ENCODE assay signal across 10 cellular contexts in genomic region chr6:54992789-54993188, GRCh38.
DNase-seq lines count a peak whose midpoint lies in the region; ATAC-seq and TF ChIP-seq lines count a peak whose summit lies in the region.
"Had no signal": no experiment of that assay in that cellular context is flagged by ENCODE, and none has a peak within 500 bp of the region (broad histone marks: within the 10 kb centered on the region; RNA-seq: fewer than 3 reads in every experiment).

No MANE protein-coding gene starts in this region.

- DNase-seq in Calu3 (no peak), H7 (peak; percentile 7), foreskin keratinocyte (no peak), superior temporal gyrus (ENCODE audit: extremely low spot score) (no peak), NCI-H1417 treated with DMSO at 0.1 percent for 48 hours (lab: John Stamatoyannopoulos, UW) (no peak), NCI-H1694 (lab: John Stamatoyannopoulos, UW) (no peak)
- DNase-seq: activated T-cell treated with anti-CD3 and anti-CD28 coated beads, Interleukin-2, amount 50 U/mL, for 1 hour; heart left ventricle had no signal

- H3K27me3 Mint-ChIP-seq in Calu3 (ENCODE audit: unreplicated experiment) = no peaks in the 10 kb centered on the region

- CTCF ChIA-PET in Calu3 (lab: Charles Lee) = interaction anchor here (0.9 kb wide), 1 partner anchor 275 kb away, joined by 4 read pairs; no protein-coding TSS in a partner anchor

- H3K27ac ChIP-seq in OCI-LY1 (ENCODE audit: low read depth, low read length, poor library complexity, severe bottlenecking) (no peak overlapping the region), foreskin keratinocyte (no peak overlapping the region)
- H3K27ac ChIP-seq: heart left ventricle had no signal

- intact Hi-C loops in Calu3 (cut with micrococcal nuclease; ENCODE audit: unreplicated experiment) = loop anchor here (5.0 kb wide), 2 partner anchors 275 to 295 kb away; no protein-coding TSS in a partner anchor

- no TSS peak for BruUV-seq in Calu3 (replicated peaks; lab: Mats Ljungman, UMichigan)

- no peaks in the 10 kb centered on the region for H3K79me2 ChIP-seq in OCI-LY1 (ENCODE audit: insufficient read depth, low read length)

- H3K4me1 ChIP-seq in OCI-LY1 (ENCODE audit: insufficient read depth, low read length, severe bottlenecking) = no peaks in the 10 kb centered on the region
- peaks cover 6% of the 10 kb centered on the region for H3K4me1 ChIP-seq in foreskin keratinocyte
- H3K4me1 ChIP-seq: heart left ventricle had no signal

- no peaks in the 10 kb centered on the region for H3K36me3 ChIP-seq in H7 (replicated peaks; ENCODE audit: control insufficient read depth, insufficient read depth, low read length)
- H3K36me3 ChIP-seq in OCI-LY1 (ENCODE audit: insufficient read depth, low read length) = no peaks in the 10 kb centered on the region
- H3K36me3 ChIP-seq: heart left ventricle had no signal

- no peak overlapping the region for H3K4me3 ChIP-seq in H7 (ENCODE audit: insufficient read depth, low read depth, low read length)
- H3K4me3 ChIP-seq in OCI-LY1 (ENCODE audit: low read depth, low read length, poor library complexity, severe bottlenecking) = no peak overlapping the region
- H3K4me3 ChIP-seq: heart left ventricle had no signal

- H3K4me3 Mint-ChIP-seq in Calu3 (ENCODE audit: low read depth, unreplicated experiment) = no peak overlapping the region

- no peaks in the 10 kb centered on the region for H3K9me2 ChIP-seq in OCI-LY1 (ENCODE audit: low read depth, low read length)

- TF ChIP-seq CTCF in Calu3 (IDR thresholded peaks at IDR 0.05; ENCODE audit: unreplicated experiment) (peak; percentile 55), OCI-LY1 (IDR thresholded peaks at IDR 0.05; ENCODE audit: low read length) (peak; percentile 75), foreskin keratinocyte (conservative IDR thresholded peaks at IDR 0.05) (peak; percentile 67)

- H3K36me3 Mint-ChIP-seq in Calu3 (ENCODE audit: insufficient read depth, unreplicated experiment) = no peaks in the 10 kb centered on the region

- peak; percentile 50 for ATAC-seq in foreskin keratinocyte
- no peak for ATAC-seq in GM19452 (IDR thresholded peaks at IDR 0.05; ENCODE audit: unreplicated experiment)
- ATAC-seq: heart left ventricle had no signal

- peaks cover 17% of the 10 kb centered on the region for H3K4me1 Mint-ChIP-seq in Calu3 (ENCODE audit: low read depth, unreplicated experiment)

- no peaks in the 10 kb centered on the region for H4K20me1 ChIP-seq in OCI-LY1 (ENCODE audit: insufficient read depth, low read length)

- no peaks in the 10 kb centered on the region for H3K9me3 ChIP-seq in OCI-LY1 (ENCODE audit: low read length)

- H3K4me2 ChIP-seq in OCI-LY1 (ENCODE audit: low read length) = no peak overlapping the region

- H3K9ac ChIP-seq in OCI-LY1 (ENCODE audit: low read length) = no peak overlapping the region

- no peak overlapping the region for H3K27ac Mint-ChIP-seq in Calu3 (ENCODE audit: unreplicated experiment)

- H3K27me3 ChIP-seq in H7 (ENCODE audit: control insufficient read depth, insufficient read depth, low read length) (no peaks in the 10 kb centered on the region), OCI-LY1 (ENCODE audit: insufficient read depth, low read length) (no peaks in the 10 kb centered on the region), foreskin keratinocyte (no peaks in the 10 kb centered on the region)
- H3K27me3 ChIP-seq: heart left ventricle had no signal

- H3K9me3 Mint-ChIP-seq in Calu3 (ENCODE audit: low read depth, unreplicated experiment) = no peaks in the 10 kb centered on the region

- H3F3A ChIP-seq in OCI-LY1 (ENCODE audit: insufficient read depth, low read length) = no peaks in the 10 kb centered on the region

- H2AFZ ChIP-seq in OCI-LY1 (ENCODE audit: low read length) = no peak overlapping the region
